ENCODE assay signal across 21 cellular contexts in the genomic region with DNA sequence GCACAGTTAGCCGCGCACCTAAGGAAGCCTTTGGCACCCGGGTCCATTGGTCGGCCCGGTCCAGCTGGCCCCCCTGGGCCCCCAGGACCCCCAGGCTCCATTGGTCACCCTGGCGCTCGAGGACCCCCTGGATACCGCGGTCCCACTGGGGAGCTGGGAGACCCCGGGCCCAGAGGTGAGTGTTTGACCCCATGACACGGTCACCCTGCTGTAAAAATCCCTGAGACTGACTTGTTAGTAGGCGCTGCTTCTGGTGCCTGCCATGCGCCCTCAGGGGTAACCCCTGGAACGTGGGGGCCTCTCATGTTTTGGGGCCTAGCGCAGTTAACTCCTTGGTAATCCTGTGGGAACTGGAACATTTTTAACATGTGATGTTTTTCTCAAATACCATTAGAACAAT. TPM values are rescaled to one million over a fixed set of nuclear protein-coding genes. Genes with fewer than 3 reads are reported as not detected.
"Had no signal": no experiment of that assay in that cellular context is flagged by ENCODE, and none has a peak within 500 bp of the region (broad histone marks: within the 10 kb centered on the region; RNA-seq: fewer than 3 reads in every experiment).

No MANE protein-coding gene starts in this region.

- H3K4me3 ChIP-seq: adrenal gland, coronary artery, left lung, mucosa of descending colon, pancreas, thoracic aorta had no signal

- H3K36me3 Mint-ChIP-seq: activated naive CD4-positive, alpha-beta T cell treated with anti-CD3 and anti-CD28 coated beads, Interleukin-2, amount 50 U/mL, for 72 hours; naive thymus-derived CD4-positive, alpha-beta T cell had no signal

- H3K27ac ChIP-seq: adrenal gland, coronary artery, left lung, pancreas, thoracic aorta had no signal

- DNase-seq: activated CD4-positive, alpha-beta T cell treated with anti-CD3 and anti-CD28 coated beads for 1 hour; activated CD8-positive, alpha-beta memory T cell treated with anti-CD3 and anti-CD28 coated beads for 24 hours; activated CD8-positive, alpha-beta memory T cell treated with anti-CD3 and anti-CD28 coated beads, Interleukin-2, amount 50 U/mL, for 48 hours; activated gamma-delta T cell treated with Interleukin-2 at 50 U/mL for 16 hours; erythroblast; foreskin melanocyte; glutamatergic neuron; mesenchymal stem cell; naive thymus-derived CD4-positive, alpha-beta T cell; small intestine; stimulated activated CD4-positive, alpha-beta T cell treated with anti-CD3 and anti-CD28 coated beads, Interleukin-4, amount 100 ng/mL, for 1 hour; T-helper 1 cell; T1000 had no signal

- H3K4me3 Mint-ChIP-seq: naive thymus-derived CD4-positive, alpha-beta T cell had no signal

- H3K4me1 ChIP-seq: adrenal gland, pancreas had no signal

- ATAC-seq: activated naive CD4-positive, alpha-beta T cell treated with anti-CD3 and anti-CD28 coated beads, Interleukin-2, amount 50 U/mL, for 72 hours; left lung; mucosa of descending colon; pancreas had no signal

- H3K9me3 ChIP-seq: adrenal gland, breast epithelium, left lung, mucosa of descending colon, pancreas, thoracic aorta had no signal

- H3K27ac Mint-ChIP-seq: activated naive CD4-positive, alpha-beta T cell treated with anti-CD3 and anti-CD28 coated beads, Interleukin-2, amount 50 U/mL, for 72 hours had no signal

- H3K36me3 ChIP-seq: adrenal gland, breast epithelium, left lung, pancreas, thoracic aorta had no signal

- H3K27me3 ChIP-seq: adrenal gland, breast epithelium, pancreas had no signal

- H3K9me3 Mint-ChIP-seq: activated naive CD4-positive, alpha-beta T cell treated with anti-CD3 and anti-CD28 coated beads, Interleukin-2, amount 50 U/mL, for 72 hours; naive thymus-derived CD4-positive, alpha-beta T cell had no signal

RNA-seq across cellular contexts. Expression of a gene that starts 20.2 kb away (rescaled TPM):
- total RNA-seq: activated naive CD4-positive, alpha-beta T cell treated with anti-CD3 and anti-CD28 coated beads, Interleukin-2, amount 50 U/mL, for 72 hours had no signal
- polyA plus RNA-seq: naive thymus-derived CD4-positive, alpha-beta T cell had no signal
